In the genomic region with DNA sequence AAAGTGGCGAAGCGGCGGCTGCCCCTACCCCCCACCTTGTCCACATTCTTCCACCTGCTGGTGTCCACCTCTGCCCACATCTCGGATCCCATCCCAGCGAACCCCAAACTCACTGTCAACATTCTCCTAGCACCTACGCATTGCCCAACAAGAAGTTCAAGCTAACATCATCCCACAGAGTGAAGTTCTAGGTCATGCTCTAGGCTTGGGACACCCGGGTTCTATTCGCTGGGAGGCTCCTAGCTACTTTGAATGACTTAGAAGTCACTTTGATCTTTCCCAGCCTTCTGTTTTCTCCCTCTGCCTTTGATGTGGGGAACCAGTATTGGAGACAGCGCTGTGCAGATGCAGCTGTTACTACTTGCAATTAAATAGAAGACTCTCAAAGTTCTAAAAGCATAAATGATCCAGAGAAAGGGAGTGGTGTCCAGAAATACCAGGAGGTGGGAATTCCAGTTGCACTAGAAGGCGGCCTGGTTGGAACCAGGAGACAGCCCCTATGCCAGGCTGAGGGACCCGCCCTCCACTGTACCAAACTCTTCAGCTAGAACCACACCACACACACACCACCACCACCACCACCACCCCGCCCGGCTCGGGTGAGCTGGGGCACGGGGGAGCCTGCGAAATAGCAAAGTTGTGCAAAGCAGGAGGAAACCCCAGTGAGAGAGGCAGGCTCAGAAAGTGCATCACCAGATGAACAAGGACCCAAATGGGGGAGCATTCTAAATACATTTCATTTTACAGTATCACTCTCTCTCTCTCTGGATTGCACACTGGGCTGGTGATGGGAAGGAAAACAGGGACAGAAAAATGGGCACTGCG, we compare ENCODE assay signal across 1 cellular context.
TF ChIP-seq lines count a peak whose summit lies in the region.

No MANE protein-coding gene starts in this region.

TF ChIP-seq in HCT116, 20 proteins besides CTCF, POLR2A, EP300 and RAD21:
- TF ChIP-seq SIN3A (IDR thresholded peaks at IDR 0.05; ENCODE audit: low read depth), result no peak
- TF ChIP-seq, protein P1, sequence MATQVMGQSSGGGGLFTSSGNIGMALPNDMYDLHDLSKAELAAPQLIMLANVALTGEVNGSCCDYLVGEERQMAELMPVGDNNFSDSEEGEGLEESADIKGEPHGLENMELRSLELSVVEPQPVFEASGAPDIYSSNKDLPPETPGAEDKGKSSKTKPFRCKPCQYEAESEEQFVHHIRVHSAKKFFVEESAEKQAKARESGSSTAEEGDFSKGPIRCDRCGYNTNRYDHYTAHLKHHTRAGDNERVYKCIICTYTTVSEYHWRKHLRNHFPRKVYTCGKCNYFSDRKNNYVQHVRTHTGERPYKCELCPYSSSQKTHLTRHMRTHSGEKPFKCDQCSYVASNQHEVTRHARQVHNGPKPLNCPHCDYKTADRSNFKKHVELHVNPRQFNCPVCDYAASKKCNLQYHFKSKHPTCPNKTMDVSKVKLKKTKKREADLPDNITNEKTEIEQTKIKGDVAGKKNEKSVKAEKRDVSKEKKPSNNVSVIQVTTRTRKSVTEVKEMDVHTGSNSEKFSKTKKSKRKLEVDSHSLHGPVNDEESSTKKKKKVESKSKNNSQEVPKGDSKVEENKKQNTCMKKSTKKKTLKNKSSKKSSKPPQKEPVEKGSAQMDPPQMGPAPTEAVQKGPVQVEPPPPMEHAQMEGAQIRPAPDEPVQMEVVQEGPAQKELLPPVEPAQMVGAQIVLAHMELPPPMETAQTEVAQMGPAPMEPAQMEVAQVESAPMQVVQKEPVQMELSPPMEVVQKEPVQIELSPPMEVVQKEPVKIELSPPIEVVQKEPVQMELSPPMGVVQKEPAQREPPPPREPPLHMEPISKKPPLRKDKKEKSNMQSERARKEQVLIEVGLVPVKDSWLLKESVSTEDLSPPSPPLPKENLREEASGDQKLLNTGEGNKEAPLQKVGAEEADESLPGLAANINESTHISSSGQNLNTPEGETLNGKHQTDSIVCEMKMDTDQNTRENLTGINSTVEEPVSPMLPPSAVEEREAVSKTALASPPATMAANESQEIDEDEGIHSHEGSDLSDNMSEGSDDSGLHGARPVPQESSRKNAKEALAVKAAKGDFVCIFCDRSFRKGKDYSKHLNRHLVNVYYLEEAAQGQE (IDR thresholded peaks at IDR 0.05; ENCODE audit: low read depth), result no peak
- TF ChIP-seq TCF7L2 (IDR thresholded peaks at IDR 0.05; ENCODE audit: borderline replicate concordance, extremely low read depth, insufficient read depth, insufficient read length), result peak; percentile 26
- TF ChIP-seq, protein P2, sequence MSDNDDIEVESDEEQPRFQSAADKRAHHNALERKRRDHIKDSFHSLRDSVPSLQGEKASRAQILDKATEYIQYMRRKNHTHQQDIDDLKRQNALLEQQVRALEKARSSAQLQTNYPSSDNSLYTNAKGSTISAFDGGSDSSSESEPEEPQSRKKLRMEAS (IDR thresholded peaks at IDR 0.05), result no peak
